29 cellular contexts compared by ENCODE assay signal in the genomic region with DNA sequence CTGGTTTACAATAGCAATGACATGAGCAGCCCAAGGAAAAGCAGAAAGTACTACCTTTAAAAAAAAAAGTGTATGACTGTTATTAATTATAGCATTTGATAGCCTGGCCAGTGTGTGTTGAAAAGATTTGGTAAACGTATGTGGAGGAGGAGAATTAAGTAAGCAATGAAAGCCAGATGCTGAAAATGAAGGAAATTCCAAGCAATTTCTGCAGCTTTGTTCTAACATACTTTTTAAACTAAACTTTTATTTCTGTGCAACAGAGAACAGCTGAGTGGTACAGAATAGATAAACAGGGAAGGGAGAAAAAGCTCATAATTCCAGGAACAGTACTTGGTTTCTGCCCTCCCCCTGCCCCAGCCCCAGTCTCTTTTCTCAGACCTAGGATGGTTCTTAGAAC.
DNase-seq lines count a peak whose midpoint lies in the region; ATAC-seq and TF ChIP-seq lines count a peak whose summit lies in the region.
"Had no signal": no experiment of that assay in that cellular context is flagged by ENCODE, and none has a peak within 500 bp of the region (broad histone marks: within the 10 kb centered on the region; RNA-seq: fewer than 3 reads in every experiment).

No MANE protein-coding gene starts in this region.

- no peaks in the 10 kb centered on the region for H3K9me3 ChIP-seq in AG04450 (ENCODE audit: control insufficient read depth, insufficient read depth, low read length)
- no peaks in the 10 kb centered on the region for H3K9me3 ChIP-seq in IMR-90 (ENCODE audit: control insufficient read depth, insufficient read depth, low read length)
- no peaks in the 10 kb centered on the region for H3K9me3 ChIP-seq in neuronal stem cell (replicated peaks in 1 of 2; ENCODE audit: control insufficient read depth in 2 of 2, insufficient read depth in 1 of 2, low read depth in 1 of 2, low read length in 2 of 2)
- H3K9me3 ChIP-seq: BE2C, gastroesophageal sphincter, Peyer's patch, spleen, upper lobe of left lung had no signal

- ATAC-seq in IMR-90 (ENCODE audit: low read depth) (peak; percentile 89), HG03378 (IDR thresholded peaks at IDR 0.05; ENCODE audit: unreplicated experiment) (no peak)
- ATAC-seq: gastroesophageal sphincter, K562 had no signal

- H3K4ac ChIP-seq in IMR-90 (ENCODE audit: low read depth, low read length) (no peak overlapping the region), neuronal stem cell (ENCODE audit: low read length) (no peak overlapping the region)

- H2AFZ ChIP-seq in IMR-90 (replicated peaks; ENCODE audit: low read length, poor library complexity): no peak overlapping the region
- peak overlapping the region; percentile 65 for H2AFZ ChIP-seq in neuronal stem cell (ENCODE audit: low read length)

- no peak for TF ChIP-seq RAD21 in IMR-90 (IDR thresholded peaks at IDR 0.05; ENCODE audit: low read length)

- H3K27ac ChIP-seq in AG04450 (ENCODE audit: low read depth, low read length): peak overlapping the region; percentile 65
- H3K27ac ChIP-seq in IMR-90 (ENCODE audit: insufficient read depth, low read length): peak overlapping the region; percentile 82; the same call in 1 of the 2 replicates
- no peak overlapping the region for H3K27ac ChIP-seq in neuronal stem cell (replicated peaks; ENCODE audit: low read length)
- H3K27ac ChIP-seq: 22Rv1, Peyer's patch, spleen, upper lobe of left lung had no signal

- no peaks in the 10 kb centered on the region; the same call in 1 of the 2 replicates for H3K4me1 ChIP-seq in IMR-90 (ENCODE audit: control insufficient read depth, insufficient read depth, low read length)
- H3K4me1 ChIP-seq in neuronal stem cell (ENCODE audit: control insufficient read depth in 2 of 2, insufficient read depth in 1 of 2, low read depth in 1 of 2, low read length in 2 of 2): peaks cover 0 to 6% of the 10 kb centered on the region in 2 donors
- H3K4me1 ChIP-seq: BE2C, spleen, upper lobe of left lung had no signal

- H2BK12ac ChIP-seq in neuronal stem cell (ENCODE audit: low read length): no peak overlapping the region

- H4K8ac ChIP-seq in IMR-90 (ENCODE audit: low read depth in 2 of 2, low read length in 2 of 2) (no peak overlapping the region), neuronal stem cell (ENCODE audit: low read depth, low read length) (no peak overlapping the region)

- H2BK120ac ChIP-seq in IMR-90 (ENCODE audit: low read depth, low read length) (peak overlapping the region; percentile 7; the same call in 1 of the 2 replicates), neuronal stem cell (ENCODE audit: low read depth, low read length) (no peak overlapping the region)

- peak overlapping the region; percentile 47 for H3K4me2 ChIP-seq in IMR-90 (ENCODE audit: low read depth, low read length)
- no peak overlapping the region for H3K4me2 ChIP-seq in neuronal stem cell (ENCODE audit: insufficient read depth, low read length, poor library complexity, severe bottlenecking)

- H3K4me3 ChIP-seq in AG04450 (ENCODE audit: low read depth, low read length) (no peak overlapping the region), IMR-90 (ENCODE audit: insufficient read depth, low read depth, low read length) (no peak overlapping the region), neuronal stem cell (ENCODE audit: low read length in 2 of 2) (no peak overlapping the region)
- H3K4me3 ChIP-seq: gastroesophageal sphincter, K562, Peyer's patch, spleen, upper lobe of left lung had no signal

- in situ Hi-C loops in IMR-90 (cut with MboI; ENCODE audit: low sequenced_read_pairs): no loop called here

- no peaks in the 10 kb centered on the region for H3K27me3 ChIP-seq in AG04450 (ENCODE audit: control insufficient read depth, insufficient read depth, low read length)
- H3K27me3 ChIP-seq in IMR-90 (ENCODE audit: control insufficient read depth, insufficient read depth, low read length): no peaks in the 10 kb centered on the region
- H3K27me3 ChIP-seq in neuronal stem cell (ENCODE audit: control insufficient read depth in 3 of 3, insufficient read depth in 3 of 3, low read depth in 1 of 3, low read length in 3 of 3): no peaks in the 10 kb centered on the region
- H3K27me3 ChIP-seq: BE2C, gastroesophageal sphincter, Peyer's patch, spleen, upper lobe of left lung had no signal

- dilution Hi-C loops in IMR-90 (cut with HindIII; ENCODE audit: low sequenced_read_pairs, unreplicated experiment): no loop called here

- H3K14ac ChIP-seq in IMR-90 (replicated peaks; ENCODE audit: low read depth, low read length) (no peak overlapping the region), neuronal stem cell (ENCODE audit: low read length) (no peak overlapping the region)

- intact Hi-C loops in IMR-90 (cut with micrococcal nuclease): no loop called here

- H2BK20ac ChIP-seq in IMR-90 (ENCODE audit: low read depth, low read length): no peak overlapping the region

- H3K56ac ChIP-seq in IMR-90 (ENCODE audit: extremely low read depth, insufficient read depth, low read length): no peak overlapping the region

- peak overlapping the region; percentile 51 for H3K18ac ChIP-seq in IMR-90 (ENCODE audit: low read depth, low read length)
- no peak overlapping the region for H3K18ac ChIP-seq in neuronal stem cell (ENCODE audit: low read length)

- WGBS in IMR-90 (ENCODE audit: extremely low coverage in 2 of 2, insufficient read length in 1 of 2), 2 experiments: no CpG with 5 or more reads among the region's 1 CpG
- WGBS in neuronal stem cell (ENCODE audit: extremely low coverage in 2 of 2, insufficient read length in 2 of 2, insufficient replicate concordance in 1 of 2), 2 donors: 100% methylated on average over 1 of the region's 1 CpG; no CpG with 5 or more reads in 1 of the 2 donors

- H2AK5ac ChIP-seq in IMR-90 (ENCODE audit: low read depth, low read length): no peak overlapping the region
- no peak overlapping the region for H2AK5ac ChIP-seq in neuronal stem cell (ENCODE audit: low read depth, low read length)

- peak overlapping the region; percentile 22 for H2BK5ac ChIP-seq in IMR-90 (ENCODE audit: low read depth, low read length, poor library complexity, severe bottlenecking)
- no peak overlapping the region for H2BK5ac ChIP-seq in neuronal stem cell (ENCODE audit: low read length)

- no peak overlapping the region for H2AK9ac ChIP-seq in IMR-90 (replicated peaks; ENCODE audit: low read depth, low read length, poor library complexity)

- no peak overlapping the region for H4K91ac ChIP-seq in IMR-90 (ENCODE audit: insufficient read depth, low read depth, low read length)
- no peak overlapping the region for H4K91ac ChIP-seq in neuronal stem cell (ENCODE audit: low read depth, low read length, poor library complexity)

- peak overlapping the region; percentile 38; the same call in 1 of the 2 replicates for H4K5ac ChIP-seq in IMR-90 (ENCODE audit: low read depth, low read length)

- DNase-seq in AG04450 (ENCODE audit: low read depth, low spot score) (peak; percentile 39), IMR-90 (peak; percentile 64), fibroblast of peridontal ligament (ENCODE audit: extremely low read depth) (peak; percentile 95), neuronal stem cell (ENCODE audit: low spot score) (no peak), COR-L47 (lab: John Stamatoyannopoulos, UW) (no peak), NCI-H510A treated with DMSO at 0.1 percent for 48 hours (lab: John Stamatoyannopoulos, UW) (no peak)
- DNase-seq in stimulated activated naive CD4-positive, alpha-beta T cell (lab: John Stamatoyannopoulos, UW): no peak
- DNase-seq: activated CD4-positive, alpha-beta T cell treated with anti-CD3 and anti-CD28 coated beads, Interleukin-2, amount 50 U/mL, for 48 hours; activated CD4-positive, CD25-positive, alpha-beta regulatory T cell; activated naive CD4-positive, alpha-beta T cell treated with anti-CD3 and anti-CD28 coated beads, Interleukin-2, amount 50 U/mL, for 16 hours; BE2C; effector CD8-positive, alpha-beta T cell; hippocampal formation; mesendoderm; NCI-H1092 treated with DMSO at 0.1 percent for 48 hours; NCI-H2029; NCI-H2227 treated with DMSO at 0.1 percent for 48 hours; NCI-H69; Peyer's patch; retina; spleen; stimulated activated CD4-positive, alpha-beta T cell treated with anti-CD3 and anti-CD28 coated beads, Interleukin-2, amount 100 ng/mL, for 48 hours; substantia nigra; T-helper 1 cell; upper lobe of left lung had no signal

- H3K23ac ChIP-seq in IMR-90 (ENCODE audit: low read depth, low read length) (no peak overlapping the region), neuronal stem cell (ENCODE audit: low read depth, low read length, poor library complexity) (no peak overlapping the region)

- H4K20me1 ChIP-seq in IMR-90 (ENCODE audit: insufficient read depth, low read length): no peaks in the 10 kb centered on the region

- CTCF ChIA-PET in AG04450 (lab: Charles Lee): interaction anchor here (0.5 to 1.3 kb wide), 6 partner anchors 16 to 471 kb away, joined by 3 to 7 read pairs (median 4); no protein-coding TSS in a partner anchor
- CTCF ChIA-PET in IMR-90 (lab: Yijun Ruan, JAX): interaction anchor here (0.6 kb wide), 2 partner anchors 8 to 69 kb away, joined by 3 read pairs; no protein-coding TSS in a partner anchor

- H3K79me1 ChIP-seq in IMR-90 (ENCODE audit: low read depth in 1 of 2, low read length in 2 of 2) (no peaks in the 10 kb centered on the region), neuronal stem cell (ENCODE audit: low read depth, low read length) (no peaks in the 10 kb centered on the region)

- POLR2A ChIA-PET in AG04450 (lab: Yijun Ruan, JAX): interaction anchor here (0.6 to 1.9 kb wide), 6 partner anchors 22 to 468 kb away, joined by 3 to 11 read pairs (median 4); no protein-coding TSS in a partner anchor
- POLR2A ChIA-PET in IMR-90 (lab: Charles Lee; ENCODE audit: unreplicated experiment): no interaction called here

- H2BK15ac ChIP-seq in IMR-90 (ENCODE audit: low read depth, low read length): no peak overlapping the region
- no peak overlapping the region for H2BK15ac ChIP-seq in neuronal stem cell (ENCODE audit: low read length)

- TF ChIP-seq CTCF in AG04450 (IDR thresholded peaks at IDR 0.05; ENCODE audit: low read depth, low read length): no peak
- no peak for TF ChIP-seq CTCF in IMR-90 (conservative IDR thresholded peaks at IDR 0.05; ENCODE audit: low read depth, low read length)

- BruUV-seq in IMR-90 (replicated peaks; lab: Mats Ljungman, UMichigan): no TSS peak

- H3K9me1 ChIP-seq in IMR-90 (ENCODE audit: insufficient read depth, low read length): no peaks in the 10 kb centered on the region

- no peak for TF ChIP-seq POLR2A in IMR-90 (IDR thresholded peaks at IDR 0.05; ENCODE audit: low read depth, low read length)

- no peak overlapping the region for H3K9ac ChIP-seq in IMR-90 (ENCODE audit: low read depth, low read length)
- H3K9ac ChIP-seq in neuronal stem cell (ENCODE audit: low read depth, low read length, poor library complexity): no peak overlapping the region

- no peaks in the 10 kb centered on the region for H3K36me3 ChIP-seq in IMR-90 (ENCODE audit: control insufficient read depth, insufficient read depth, low read length)
- H3K36me3 ChIP-seq in neuronal stem cell (replicated peaks in 1 of 2; ENCODE audit: control insufficient read depth in 2 of 2, insufficient read depth in 2 of 2, low read length in 2 of 2): no peaks in the 10 kb centered on the region
- H3K36me3 ChIP-seq: BE2C, Peyer's patch, spleen, upper lobe of left lung had no signal

TF ChIP-seq in IMR-90, 13 proteins besides CTCF, POLR2A, EP300 and RAD21 (continues in another document):
- no peak for TF ChIP-seq CHD1 (IDR thresholded peaks at IDR 0.05; ENCODE audit: low read depth, low read length)
- TF ChIP-seq RFX5 (IDR thresholded peaks at IDR 0.05; ENCODE audit: low read depth, low read length): no peak
- TF ChIP-seq FOS (IDR thresholded peaks at IDR 0.05; ENCODE audit: low read depth, low read length): no peak

Comparison
In these comparisons a context has a peak if more than half of its experiments do, and no peak if none do; other contexts are left out.
1. DNase-seq: peak in AG04450 (single experiment), IMR-90 (single experiment) and fibroblast of peridontal ligament (single experiment); none in neuronal stem cell (single experiment), COR-L47 (single experiment), stimulated activated naive CD4-positive, alpha-beta T cell (0 of 6) and NCI-H510A treated with DMSO at 0.1 percent for 48 hours (single experiment).